13 cellular contexts compared by ENCODE assay signal in genomic region chr6:12403201-12403826, GRCh38.
DNase-seq lines count a peak whose midpoint lies in the region; ATAC-seq and TF ChIP-seq lines count a peak whose summit lies in the region.
"Had no signal": no experiment of that assay in that cellular context is flagged by ENCODE, and none has a peak within 500 bp of the region (broad histone marks: within the 10 kb centered on the region; RNA-seq: fewer than 3 reads in every experiment).

No MANE protein-coding gene starts in this region.

- no peaks in the 10 kb centered on the region for H3K36me3 Mint-ChIP-seq in activated T-cell treated with anti-CD3 and anti-CD28 coated beads, Interleukin-2, amount 50 U/mL, for 72 hours (ENCODE audit: insufficient read depth in 2 of 2)
- H3K36me3 Mint-ChIP-seq in T-helper 17 cell (ENCODE audit: low read depth) = no peaks in the 10 kb centered on the region

- H3K27me3 ChIP-seq in right atrium auricular region (no peaks in the 10 kb centered on the region), ascending aorta (no peaks in the 10 kb centered on the region)
- H3K27me3 ChIP-seq: stomach had no signal

- DNase-seq in left ventricle myocardium superior = no peak
- DNase-seq in right atrium auricular region (ENCODE audit: low spot score) = no peak
- no peak for DNase-seq in ascending aorta (ENCODE audit: low spot score in 2 of 2)
- peak; percentile 45 for DNase-seq in hepatic stellate cell (ENCODE audit: low spot score)
- DNase-seq in activated T-cell treated with anti-CD3 and anti-CD28 coated beads, Interleukin-2, amount 50 U/mL, for 72 hours = no peak
- DNase-seq in T-helper 17 cell = no peak
- DNase-seq in stimulated activated CD4-positive, alpha-beta T cell treated with anti-CD3 and anti-CD28 coated beads, Interleukin-4, amount 100 ng/mL, for 24 hours = no peak
- DNase-seq in cortex of kidney (lab: John Stamatoyannopoulos, UW) = no peak
- DNase-seq: activated T-cell treated with anti-CD3 and anti-CD28 coated beads for 4 hours, DND-41, stomach had no signal

- peaks cover 6% of the 10 kb centered on the region for H3K27me3 Mint-ChIP-seq in activated T-cell treated with anti-CD3 and anti-CD28 coated beads, Interleukin-2, amount 50 U/mL, for 72 hours (ENCODE audit: low read depth)
- H3K27me3 Mint-ChIP-seq in T-helper 17 cell = peaks cover 13% of the 10 kb centered on the region
- H3K27me3 Mint-ChIP-seq: central memory CD8-positive, alpha-beta T cell had no signal

- H3K4me3 ChIP-seq in right atrium auricular region = no peak overlapping the region
- no peak overlapping the region for H3K4me3 ChIP-seq in ascending aorta
- H3K4me3 ChIP-seq: stomach had no signal

- ATAC-seq in left ventricle myocardium superior (peak; percentile 36), T-helper 17 cell (no peak)
- no peak for ATAC-seq in activated T-cell treated with anti-CD3 and anti-CD28 coated beads, Interleukin-2, amount 50 U/mL, for 72 hours (replicated peaks in 1 of 2)

- no peaks in the 10 kb centered on the region for H3K9me3 Mint-ChIP-seq in activated T-cell treated with anti-CD3 and anti-CD28 coated beads, Interleukin-2, amount 50 U/mL, for 72 hours
- H3K9me3 Mint-ChIP-seq: central memory CD8-positive, alpha-beta T cell had no signal

- TF ChIP-seq CTCF in right atrium auricular region (IDR thresholded peaks at IDR 0.05) (no peak), ascending aorta (IDR thresholded peaks at IDR 0.05) (peak in 1 of 3 experiments; percentile 5)

- intact Hi-C loops in left ventricle myocardium superior (cut with micrococcal nuclease) (no loop called here), ascending aorta (cut with DNase I) (no loop called here)

- H3K4me3 Mint-ChIP-seq in activated T-cell treated with anti-CD3 and anti-CD28 coated beads, Interleukin-2, amount 50 U/mL, for 72 hours = no peak overlapping the region
- H3K4me3 Mint-ChIP-seq in T-helper 17 cell = no peak overlapping the region
- H3K4me3 Mint-ChIP-seq: central memory CD8-positive, alpha-beta T cell had no signal

- H3K27ac ChIP-seq in right atrium auricular region (peak overlapping the region in 1 of 2 donors; percentile 19), ascending aorta (peak overlapping the region; percentile 72 to 76)
- H3K27ac ChIP-seq: VCaP had no signal

- H3K4me1 Mint-ChIP-seq in activated T-cell treated with anti-CD3 and anti-CD28 coated beads, Interleukin-2, amount 50 U/mL, for 72 hours (ENCODE audit: low read depth) = no peaks in the 10 kb centered on the region
- H3K4me1 Mint-ChIP-seq in T-helper 17 cell = no peaks in the 10 kb centered on the region
- H3K4me1 Mint-ChIP-seq: central memory CD8-positive, alpha-beta T cell had no signal

- H3K4me1 ChIP-seq in right atrium auricular region = peaks cover 0 to 12% of the 10 kb centered on the region in 2 donors
- peaks cover 9 to 24% of the 10 kb centered on the region in 2 donors for H3K4me1 ChIP-seq in ascending aorta

- H3K9me3 ChIP-seq in right atrium auricular region (no peaks in the 10 kb centered on the region), ascending aorta (no peaks in the 10 kb centered on the region), T-helper 17 cell (ENCODE audit: control insufficient read depth, low read length, poor library complexity, severe bottlenecking) (no peaks in the 10 kb centered on the region)
- H3K9me3 ChIP-seq: stomach had no signal

- no peaks in the 10 kb centered on the region for H3K36me3 ChIP-seq in right atrium auricular region
- H3K36me3 ChIP-seq in ascending aorta = no peaks in the 10 kb centered on the region
- H3K36me3 ChIP-seq: stomach had no signal

- H3K27ac Mint-ChIP-seq in activated T-cell treated with anti-CD3 and anti-CD28 coated beads, Interleukin-2, amount 50 U/mL, for 72 hours = no peak overlapping the region
- H3K27ac Mint-ChIP-seq in T-helper 17 cell = no peak overlapping the region
